In genomic region chr4:100061835-100062234, GRCh38 we compare ENCODE assay signal across 17 cellular contexts.
"Had no signal": no experiment of that assay in that cellular context is flagged by ENCODE, and none has a peak within 500 bp of the region (broad histone marks: within the 10 kb centered on the region; RNA-seq: fewer than 3 reads in every experiment).

No MANE protein-coding gene starts in this region.

- H3K4me3 ChIP-seq: adrenal gland, body of pancreas, pancreas, stomach, testis, upper lobe of right lung had no signal

- DNase-seq: activated CD4-positive, alpha-beta memory T cell treated with anti-CD3 and anti-CD28 coated beads for 36 hours; activated CD4-positive, alpha-beta T cell treated with anti-CD3 and anti-CD28 coated beads for 36 hours; activated effector memory CD4-positive, alpha-beta T cell treated with Interleukin-2 at 50 U/mL for 16 hours; activated naive CD4-positive, alpha-beta T cell treated with anti-CD3 and anti-CD28 coated beads, Interleukin-2, amount 50 U/mL, for 16 hours; activated T-cell treated with anti-CD3 and anti-CD28 coated beads, Interleukin-2, amount 50 U/mL, for 4 hours; adrenal gland; body of pancreas; effector memory CD8-positive, alpha-beta T cell; naive B cell; pancreas; stimulated activated CD4-positive, alpha-beta T cell treated with anti-CD3 and anti-CD28 coated beads, Interleukin-12 subunit alpha, Interleukin-12 subunit beta, amount 100 ng/mL, for 4 hours; stimulated activated CD4-positive, alpha-beta T cell treated with anti-CD3 and anti-CD28 coated beads, Interleukin-2, amount 100 ng/mL, for 24 hours; stomach; testis; upper lobe of right lung; WERI-Rb-1 had no signal

- ATAC-seq: activated CD4-positive, alpha-beta T cell treated with anti-CD3 and anti-CD28 coated beads for 36 hours; activated T-cell treated with anti-CD3 and anti-CD28 coated beads, Interleukin-2, amount 50 U/mL, for 4 hours; body of pancreas; effector memory CD8-positive, alpha-beta T cell; left lobe of liver; pancreas; upper lobe of right lung had no signal
